In the genomic region with DNA sequence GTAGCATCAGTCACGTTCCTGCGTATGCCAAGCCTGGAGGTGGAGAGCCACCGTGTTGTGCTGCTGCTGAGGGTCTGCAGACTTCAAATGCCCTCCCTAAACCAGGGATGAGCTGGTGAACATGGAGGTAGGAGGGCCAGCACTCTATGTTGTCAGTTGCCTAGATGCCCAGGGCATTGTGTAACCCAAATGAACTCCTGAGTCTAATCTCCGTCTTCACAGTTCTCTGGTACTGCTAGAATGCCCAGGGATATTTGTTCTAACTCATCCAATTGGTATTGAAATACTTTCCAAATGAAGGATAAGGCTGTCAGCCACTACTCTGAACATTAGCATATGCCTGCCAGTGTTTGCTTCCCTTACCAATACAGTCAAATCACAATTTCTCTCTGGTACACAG, we compare ENCODE assay signal across 22 cellular contexts.
"Had no signal": no experiment of that assay in that cellular context is flagged by ENCODE, and none has a peak within 500 bp of the region (broad histone marks: within the 10 kb centered on the region; RNA-seq: fewer than 3 reads in every experiment).

No MANE protein-coding gene starts in this region.

- H3K9me3 ChIP-seq: SK-N-SH had no signal

- H3K4me3 ChIP-seq: MG63 had no signal

- ATAC-seq: Panc1, PC-3 had no signal

- DNase-seq: Karpas-422, KG1, MG63, NCI-H1092, NCI-H1105 treated with DMSO at 0.1 percent for 48 hours, NCI-H1417 treated with DMSO at 0.1 percent for 48 hours, NCI-H146, NCI-H1694 treated with DMSO at 0.1 percent for 48 hours, NCI-H1930, NCI-H2081, NCI-H2107, NCI-H2227 treated with DMSO at 0.1 percent for 48 hours, NCI-H446, NCI-H510A, NCI-H524 treated with DMSO at 0.1 percent for 48 hours, NCI-H69, NCI-H774, PC-3, SHP77, SK-N-SH had no signal

- H3K27me3 ChIP-seq: MG63 had no signal

- H3K9ac ChIP-seq: SK-N-SH had no signal

- H3K36me3 ChIP-seq: MG63 had no signal

- H3K27ac ChIP-seq: RWPE1 had no signal
